In the genomic region with DNA sequence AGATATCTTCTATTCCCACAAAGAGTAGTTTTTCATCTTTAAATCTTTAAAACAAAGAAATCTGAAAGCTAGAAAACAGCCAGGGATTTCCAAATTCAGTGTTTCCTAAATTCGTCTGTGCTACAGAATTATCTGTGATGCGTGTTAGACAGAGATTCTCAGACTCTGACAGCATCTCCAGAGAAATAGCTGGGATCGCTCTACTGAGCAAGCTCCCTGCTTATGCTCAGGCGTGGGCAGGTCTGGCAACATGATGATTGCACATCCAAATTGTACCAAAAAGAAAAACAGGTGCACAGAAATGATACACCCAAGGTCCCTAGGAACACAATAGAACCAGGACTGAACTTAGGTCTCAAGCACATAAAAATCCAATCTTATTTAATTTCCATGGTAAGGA, we compare ENCODE assay signal across 25 cellular contexts. TPM values are rescaled to one million over a fixed set of nuclear protein-coding genes. Genes with fewer than 3 reads are reported as not detected.
"Had no signal": no experiment of that assay in that cellular context is flagged by ENCODE, and none has a peak within 500 bp of the region (broad histone marks: within the 10 kb centered on the region; RNA-seq: fewer than 3 reads in every experiment).

No MANE protein-coding gene starts in this region.

- H3K9me3 ChIP-seq: MG63 had no signal

- ATAC-seq: HepG2, Panc1, PC-3, SK-N-SH treated with all-trans-retinoic acid at 6 μM for 48 hours had no signal

- DNase-seq: IMR-90, Karpas-422, KG1, MG63, NCI-H1092, NCI-H1105 treated with DMSO at 0.1 percent for 48 hours, NCI-H1417 treated with DMSO at 0.1 percent for 48 hours, NCI-H146, NCI-H187, NCI-H2029, NCI-H2081 treated with DMSO at 0.1 percent for 48 hours, NCI-H2171, NCI-H226, NCI-H446, NCI-H510A, NCI-H524 treated with DMSO at 0.1 percent for 48 hours, NCI-H69, NCI-H774, PC-3, SHP77 had no signal

- H3K36me3 ChIP-seq: MG63 had no signal

- H3K4me3 ChIP-seq: MG63 had no signal

- H3K27ac ChIP-seq: RWPE1 had no signal

RNA-seq across cellular contexts. Expression of a gene that starts 22.8 kb away (rescaled TPM):
- total RNA-seq: HepG2, IMR-90, PC-3, SK-MEL-5 had no signal
- polyA plus RNA-seq: HepG2 had no signal
